19 cellular contexts compared by ENCODE assay signal in the genomic region with DNA sequence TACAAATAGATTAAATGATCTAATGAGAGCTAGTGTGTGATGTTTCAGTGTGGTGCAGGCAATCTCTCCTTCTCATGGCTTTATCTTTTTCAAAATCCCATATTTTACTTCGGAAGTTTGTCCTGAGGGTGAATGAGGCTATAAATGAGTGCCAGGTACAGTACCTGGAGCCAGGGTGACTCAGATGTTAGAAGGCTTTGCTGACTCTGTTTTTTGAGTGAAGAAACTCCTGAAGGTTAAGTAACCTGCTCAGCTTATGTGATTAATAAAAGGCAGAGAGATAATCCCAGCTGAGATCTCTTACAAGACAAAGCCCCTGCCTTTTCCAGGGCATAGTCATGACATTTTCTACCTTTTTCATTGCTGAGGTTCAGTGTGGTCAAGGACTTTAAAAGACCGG. TPM values are rescaled to one million over a fixed set of nuclear protein-coding genes. Genes with fewer than 3 reads are reported as not detected.
A peak's percentile ranks its signal among the peaks of the same experiment; 100 is the strongest.
DNase-seq lines count a peak whose midpoint lies in the region; ATAC-seq and TF ChIP-seq lines count a peak whose summit lies in the region.
"Had no signal": no experiment of that assay in that cellular context is flagged by ENCODE, and none has a peak within 500 bp of the region (broad histone marks: within the 10 kb centered on the region; RNA-seq: fewer than 3 reads in every experiment).

No MANE protein-coding gene starts in this region.

- POLR2A ChIA-PET in MCF 10A (lab: Yijun Ruan, JAX) = interaction anchor here (1.4 kb wide), 1 partner anchor 105 kb away, joined by 3 read pairs; no protein-coding TSS in a partner anchor
- POLR2A ChIA-PET in WTC11 (lab: Charles Lee) = no interaction called here

- H3K9me3 ChIP-seq in breast epithelium = no peaks in the 10 kb centered on the region

- ATAC-seq in WTC11 (no peak), esophagus mucosa (peak; percentile 85), GM21619 (IDR thresholded peaks at IDR 0.05; ENCODE audit: unreplicated experiment) (no peak)
- ATAC-seq in stimulated activated naive B cell treated with anti-CD40 and anti-IgM and Interleukin-4, amounts not matched to agents 10 μg/mL and 1 μg/mL and 100 μg/mL, for 72 hours (replicated peaks) = no peak
- ATAC-seq: K562 had no signal

- H3K4me3 Mint-ChIP-seq in MCF 10A (ENCODE audit: unreplicated experiment) (no peak overlapping the region), WTC11 (no peak overlapping the region)
- H3K4me3 Mint-ChIP-seq in stimulated activated naive B cell treated with anti-CD40 and anti-IgM and Interleukin-4, amounts not matched to agents 10 μg/mL and 1 μg/mL and 100 μg/mL, for 72 hours = no peak overlapping the region
- H3K4me3 Mint-ChIP-seq in activated CD4-positive, alpha-beta T cell treated with anti-CD3 and anti-CD28 coated beads, Interleukin-2, amount 10 ng/mL, durations not matched to agents 24 days and 14 days = no peak overlapping the region
- H3K4me3 Mint-ChIP-seq: CD14-positive monocyte, HFFc6 had no signal

- BruUV-seq in MCF 10A (replicated peaks; lab: Mats Ljungman, UMichigan) = no TSS peak

- H3K27ac ChIP-seq in breast epithelium = no peak overlapping the region
- H3K27ac ChIP-seq: 22Rv1, PC-9 had no signal

- H3K9me3 Mint-ChIP-seq in MCF 10A (ENCODE audit: unreplicated experiment) = no peaks in the 10 kb centered on the region
- peaks cover 12% of the 10 kb centered on the region for H3K9me3 Mint-ChIP-seq in WTC11
- peaks cover 2 to 3% of the 10 kb centered on the region in 2 donors for H3K9me3 Mint-ChIP-seq in stimulated activated naive B cell treated with anti-CD40 and anti-IgM and Interleukin-4, amounts not matched to agents 10 μg/mL and 1 μg/mL and 100 μg/mL, for 72 hours
- H3K9me3 Mint-ChIP-seq in activated CD4-positive, alpha-beta T cell treated with anti-CD3 and anti-CD28 coated beads, Interleukin-2, amount 10 ng/mL, durations not matched to agents 24 days and 14 days = peaks cover 9% of the 10 kb centered on the region
- H3K9me3 Mint-ChIP-seq: HFFc6 had no signal

- no peak for TF ChIP-seq POLR2A in breast epithelium (IDR thresholded peaks at IDR 0.05)

- no peak overlapping the region for H3K4me3 ChIP-seq in breast epithelium
- H3K4me3 ChIP-seq: K562, PC-9 had no signal

- DNase-seq in MCF 10A (ENCODE audit: unreplicated experiment) = peak; percentile 50
- no peak for DNase-seq in breast epithelium (ENCODE audit: low spot score in 2 of 2)
- DNase-seq in WTC11 (ENCODE audit: low spot score) = no peak
- DNase-seq in stimulated activated naive B cell treated with anti-CD40 and anti-IgM and Interleukin-4, amounts not matched to agents 10 μg/mL and 1 μg/mL and 100 μg/mL, for 72 hours = no peak
- DNase-seq in D341Med (ENCODE audit: low spot score) = no peak
- DNase-seq in activated CD4-positive, alpha-beta T cell treated with anti-CD3 and anti-CD28 coated beads, Interleukin-2, amount 10 ng/mL, durations not matched to agents 24 days and 14 days = no peak
- DNase-seq: DMS79 treated with DMSO at 0.1 percent for 48 hours; GOT3; HFFc6; NCI-H226; NCI-H526; NK-92 treated with Interleukin-12 subunit alpha and Interleukin-12 subunit beta, amount 100 ng/mL, for 24 hours; PC-9; Right ventricle myocardium superior had no signal

- intact Hi-C loops in MCF 10A (cut with micrococcal nuclease) = no loop called here
- intact Hi-C loops in breast epithelium (cut with DNase I; ENCODE audit: low total_unique reads) = no loop called here
- intact Hi-C loops in activated CD4-positive, alpha-beta T cell treated with anti-CD3 and anti-CD28 coated beads, Interleukin-2, amount 10 ng/mL, durations not matched to agents 24 days and 14 days (cut with micrococcal nuclease) = no loop called here

- no peaks in the 10 kb centered on the region for H3K36me3 ChIP-seq in breast epithelium

- peaks cover 9% of the 10 kb centered on the region for H3K4me1 Mint-ChIP-seq in MCF 10A (ENCODE audit: insufficient read depth, unreplicated experiment)
- peaks cover 40% of the 10 kb centered on the region for H3K4me1 Mint-ChIP-seq in WTC11
- peaks cover 45 to 83% of the 10 kb centered on the region in 2 donors for H3K4me1 Mint-ChIP-seq in stimulated activated naive B cell treated with anti-CD40 and anti-IgM and Interleukin-4, amounts not matched to agents 10 μg/mL and 1 μg/mL and 100 μg/mL, for 72 hours
- H3K4me1 Mint-ChIP-seq in activated CD4-positive, alpha-beta T cell treated with anti-CD3 and anti-CD28 coated beads, Interleukin-2, amount 10 ng/mL, durations not matched to agents 24 days and 14 days = peaks cover 17% of the 10 kb centered on the region

- no peak overlapping the region for H3K27ac Mint-ChIP-seq in MCF 10A (ENCODE audit: low read depth, unreplicated experiment)
- peak overlapping the region; percentile 25; the same call in 1 of the 2 replicates for H3K27ac Mint-ChIP-seq in WTC11
- peak overlapping the region; percentile 51 for H3K27ac Mint-ChIP-seq in stimulated activated naive B cell treated with anti-CD40 and anti-IgM and Interleukin-4, amounts not matched to agents 10 μg/mL and 1 μg/mL and 100 μg/mL, for 72 hours
- H3K27ac Mint-ChIP-seq in activated CD4-positive, alpha-beta T cell treated with anti-CD3 and anti-CD28 coated beads, Interleukin-2, amount 10 ng/mL, durations not matched to agents 24 days and 14 days = no peak overlapping the region
- H3K27ac Mint-ChIP-seq: HFFc6 had no signal

- TF ChIP-seq CTCF in MCF 10A (IDR thresholded peaks at IDR 0.05; ENCODE audit: unreplicated experiment) (no peak), breast epithelium (IDR thresholded peaks at IDR 0.05) (no peak), WTC11 (IDR thresholded peaks at IDR 0.05) (no peak)

- H3K27me3 ChIP-seq in breast epithelium = no peaks in the 10 kb centered on the region

- CTCF ChIA-PET in MCF 10A (lab: Yijun Ruan, JAX) = interaction anchor here (1.1 kb wide), 1 partner anchor 105 kb away, joined by 4 read pairs; no protein-coding TSS in a partner anchor
- CTCF ChIA-PET in WTC11 (lab: Charles Lee) = no interaction called here

- H3K36me3 Mint-ChIP-seq in MCF 10A (ENCODE audit: insufficient read depth, unreplicated experiment) (peaks cover 4% of the 10 kb centered on the region), WTC11 (peaks cover 4% of the 10 kb centered on the region; the same call in 1 of the 2 replicates)
- peaks cover 25 to 37% of the 10 kb centered on the region in 2 donors for H3K36me3 Mint-ChIP-seq in stimulated activated naive B cell treated with anti-CD40 and anti-IgM and Interleukin-4, amounts not matched to agents 10 μg/mL and 1 μg/mL and 100 μg/mL, for 72 hours
- peaks cover 8% of the 10 kb centered on the region for H3K36me3 Mint-ChIP-seq in activated CD4-positive, alpha-beta T cell treated with anti-CD3 and anti-CD28 coated beads, Interleukin-2, amount 10 ng/mL, durations not matched to agents 24 days and 14 days (ENCODE audit: low read depth)

- H3K4me1 ChIP-seq in breast epithelium = no peaks in the 10 kb centered on the region

- no peaks in the 10 kb centered on the region for H3K27me3 Mint-ChIP-seq in MCF 10A (ENCODE audit: insufficient read depth, unreplicated experiment)
- no peaks in the 10 kb centered on the region for H3K27me3 Mint-ChIP-seq in WTC11 (ENCODE audit: low read depth)
- no peaks in the 10 kb centered on the region for H3K27me3 Mint-ChIP-seq in stimulated activated naive B cell treated with anti-CD40 and anti-IgM and Interleukin-4, amounts not matched to agents 10 μg/mL and 1 μg/mL and 100 μg/mL, for 72 hours
- no peaks in the 10 kb centered on the region for H3K27me3 Mint-ChIP-seq in activated CD4-positive, alpha-beta T cell treated with anti-CD3 and anti-CD28 coated beads, Interleukin-2, amount 10 ng/mL, durations not matched to agents 24 days and 14 days

TF ChIP-seq in WTC11, 78 proteins besides CTCF, POLR2A, EP300 and RAD21 (continues in another document):
- TF ChIP-seq, protein P1, sequence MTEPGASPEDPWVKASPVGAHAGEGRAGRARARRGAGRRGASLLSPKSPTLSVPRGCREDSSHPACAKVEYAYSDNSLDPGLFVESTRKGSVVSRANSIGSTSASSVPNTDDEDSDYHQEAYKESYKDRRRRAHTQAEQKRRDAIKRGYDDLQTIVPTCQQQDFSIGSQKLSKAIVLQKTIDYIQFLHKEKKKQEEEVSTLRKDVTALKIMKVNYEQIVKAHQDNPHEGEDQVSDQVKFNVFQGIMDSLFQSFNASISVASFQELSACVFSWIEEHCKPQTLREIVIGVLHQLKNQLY (CRISPR knock-in tag; IDR thresholded peaks at IDR 0.05) = no peak
- no peak for TF ChIP-seq ZNF512 (CRISPR knock-in tag; IDR thresholded peaks at IDR 0.05; ENCODE audit: borderline replicate concordance)
- no peak for TF ChIP-seq ATF1 (CRISPR knock-in tag; IDR thresholded peaks at IDR 0.05)

RNA-seq across cellular contexts. Expression of gene MGAT5, which starts 52.6 kb away (rescaled TPM):
- 22.2 and 32.3 TPM in 2 replicates for total RNA-seq in MCF 10A (2022)
- total RNA-seq in breast epithelium = 10 to 100 TPM; 30.5 to 42.6 (median 34.4) TPM
- 43.6 to 52.4 TPM (median 47.7 TPM) in 3 replicates for total RNA-seq in WTC11 (2021)
- total RNA-seq in esophagus mucosa = 23.6 TPM
- total RNA-seq in activated CD4-positive, alpha-beta T cell treated with anti-CD3 and anti-CD28 coated beads, Interleukin-2, amount 10 ng/mL, durations not matched to agents 24 days and 14 days = 23.7 and 25.7 TPM in 2 replicates

Comparison
In these comparisons a context has a peak if more than half of its experiments do, and no peak if none do; other contexts are left out.
1. H3K27ac Mint-ChIP-seq: peak in WTC11 (single experiment) and stimulated activated naive B cell treated with anti-CD40 and anti-IgM and Interleukin-4, amounts not matched to agents 10 μg/mL and 1 μg/mL and 100 μg/mL, for 72 hours (single experiment); none in MCF 10A (single experiment) and activated CD4-positive, alpha-beta T cell treated with anti-CD3 and anti-CD28 coated beads, Interleukin-2, amount 10 ng/mL, durations not matched to agents 24 days and 14 days (single experiment).